Comparison of ENCODE assay signal across 22 cellular contexts in the genomic region with DNA sequence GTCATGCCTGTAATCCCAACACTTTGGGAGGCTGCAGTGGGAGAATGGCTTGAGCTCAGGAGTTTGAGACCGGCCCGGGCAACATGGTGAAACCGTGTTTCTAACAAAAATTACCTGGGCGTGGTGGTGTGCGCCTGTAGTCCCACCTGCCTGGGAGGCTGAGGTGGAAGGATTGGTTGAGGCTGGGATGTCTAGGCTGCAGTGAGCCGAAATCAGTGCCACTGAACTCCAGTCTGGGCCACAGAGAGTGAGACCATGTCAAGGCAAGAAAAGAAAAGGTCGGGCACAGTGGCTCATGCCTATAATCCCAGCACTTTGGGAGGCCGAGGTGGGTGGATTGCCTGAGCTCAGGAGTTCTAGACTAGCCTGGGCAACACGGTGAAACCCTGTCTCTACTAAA.
"Had no signal": no experiment of that assay in that cellular context is flagged by ENCODE, and none has a peak within 500 bp of the region (broad histone marks: within the 10 kb centered on the region; RNA-seq: fewer than 3 reads in every experiment).

No MANE protein-coding gene starts in this region.

- H3K27ac ChIP-seq: brain microvascular endothelial cell, esophagus muscularis mucosa, foreskin keratinocyte, heart left ventricle, neutrophil, VCaP had no signal

- H3K27ac Mint-ChIP-seq: activated naive CD4-positive, alpha-beta T cell treated with anti-CD3 and anti-CD28 coated beads, Interleukin-2, amount 10 ng/mL, durations not matched to agents 7 days and 5 days; activated naive CD8-positive, alpha-beta T cell treated with anti-CD3 and anti-CD28 coated beads, Interleukin-2, amount 10 ng/mL, durations not matched to agents 7 days and 5 days; immature natural killer cell; memory B cell; natural killer cell treated with Interleukin-12 subunit alpha and Interleukin-12 subunit beta and Interleukin-15 and Interleukin-18, amount 100 ng/mL, for 72 hours had no signal

- ATAC-seq: foreskin keratinocyte; heart left ventricle; mucosa of descending colon; natural killer cell treated with Interleukin-12 subunit alpha and Interleukin-12 subunit beta and Interleukin-15 and Interleukin-18, amount 100 ng/mL, for 72 hours had no signal

- H3K27me3 ChIP-seq: brain microvascular endothelial cell, esophagus muscularis mucosa, foreskin keratinocyte, heart left ventricle, neutrophil, tibial nerve had no signal

- DNase-seq: activated CD4-positive, alpha-beta T cell treated with anti-CD3 and anti-CD28 coated beads for 48 hours; activated CD4-positive, alpha-beta T cell treated with anti-CD3 and anti-CD28 coated beads, Interleukin-2, amount 50 U/mL, for 48 hours; activated CD8-positive, alpha-beta memory T cell treated with anti-CD3 and anti-CD28 coated beads for 24 hours; activated gamma-delta T cell; activated naive CD4-positive, alpha-beta T cell treated with anti-CD3 and anti-CD28 coated beads, Interleukin-2, amount 10 ng/mL, durations not matched to agents 7 days and 5 days; activated naive CD8-positive, alpha-beta T cell treated with anti-CD3 and anti-CD28 coated beads, Interleukin-2, amount 10 ng/mL, durations not matched to agents 7 days and 5 days; brain microvascular endothelial cell; foreskin keratinocyte; heart left ventricle; hypothalamus; immature natural killer cell; mucosa of descending colon; retina; stimulated activated naive CD4-positive, alpha-beta T cell treated with Interleukin-2 at 50 U/mL for 16 hours; T-helper 9 cell had no signal

- H3K4me3 Mint-ChIP-seq: activated naive CD4-positive, alpha-beta T cell treated with anti-CD3 and anti-CD28 coated beads, Interleukin-2, amount 10 ng/mL, durations not matched to agents 7 days and 5 days; activated naive CD8-positive, alpha-beta T cell treated with anti-CD3 and anti-CD28 coated beads, Interleukin-2, amount 10 ng/mL, durations not matched to agents 7 days and 5 days; immature natural killer cell; memory B cell; natural killer cell treated with Interleukin-12 subunit alpha and Interleukin-12 subunit beta and Interleukin-15 and Interleukin-18, amount 100 ng/mL, for 72 hours had no signal

- H3K27me3 Mint-ChIP-seq: progenitor cell of endocrine pancreas had no signal

- H3K4me3 ChIP-seq: esophagus muscularis mucosa, heart left ventricle, mucosa of descending colon, tibial nerve had no signal

- H3K9me3 ChIP-seq: esophagus muscularis mucosa, heart left ventricle, mucosa of descending colon, neutrophil, tibial nerve had no signal

- H3K36me3 Mint-ChIP-seq: activated naive CD4-positive, alpha-beta T cell treated with anti-CD3 and anti-CD28 coated beads, Interleukin-2, amount 10 ng/mL, durations not matched to agents 7 days and 5 days; activated naive CD8-positive, alpha-beta T cell treated with anti-CD3 and anti-CD28 coated beads, Interleukin-2, amount 10 ng/mL, durations not matched to agents 7 days and 5 days; immature natural killer cell; memory B cell; natural killer cell treated with Interleukin-12 subunit alpha and Interleukin-12 subunit beta and Interleukin-15 and Interleukin-18, amount 100 ng/mL, for 72 hours had no signal

- H3K9me3 Mint-ChIP-seq: activated naive CD4-positive, alpha-beta T cell treated with anti-CD3 and anti-CD28 coated beads, Interleukin-2, amount 10 ng/mL, durations not matched to agents 7 days and 5 days; activated naive CD8-positive, alpha-beta T cell treated with anti-CD3 and anti-CD28 coated beads, Interleukin-2, amount 10 ng/mL, durations not matched to agents 7 days and 5 days; immature natural killer cell; memory B cell; natural killer cell treated with Interleukin-12 subunit alpha and Interleukin-12 subunit beta and Interleukin-15 and Interleukin-18, amount 100 ng/mL, for 72 hours had no signal

- H3K36me3 ChIP-seq: brain microvascular endothelial cell, esophagus muscularis mucosa, heart left ventricle, neutrophil, tibial nerve had no signal
